In genomic region chr3:125212096-125212508, GRCh38 we compare ENCODE assay signal across 8 cellular contexts. TPM values are rescaled to one million over a fixed set of nuclear protein-coding genes. Genes with fewer than 3 reads are reported as not detected.
DNase-seq lines count a peak whose midpoint lies in the region; TF ChIP-seq lines count a peak whose summit lies in the region.

No MANE protein-coding gene starts in this region.

- TF ChIP-seq CTCF in HFFc6 (IDR thresholded peaks at IDR 0.05) (no peak), astrocyte of the spinal cord (IDR thresholded peaks at IDR 0.05; ENCODE audit: low read depth, low read length) (no peak), spleen (IDR thresholded peaks at IDR 0.05 in 8 of 11, conservative IDR thresholded peaks at IDR 0.05 in 3 of 11) (no peak)

- H3K27ac ChIP-seq in spleen: no peak overlapping the region

- peaks cover 0 to 27% (median 13%) of the 10 kb centered on the region in 6 donors for H3K4me1 ChIP-seq in spleen

- peaks cover 0 to 61% (median 35%) of the 10 kb centered on the region in 7 donors for H3K27me3 ChIP-seq in spleen (replicated peaks in 1 of 7)

- TF ChIP-seq POLR2A in spleen (IDR thresholded peaks at IDR 0.05): no peak

- CTCF ChIA-PET in activated naive CD4-positive, alpha-beta T cell treated with anti-CD3 and anti-CD28 coated beads, Interleukin-2, amount 10 ng/mL, durations not matched to agents 7 days and 5 days (lab: Charles Lee): no interaction called here

- no peak overlapping the region; the same call in 1 of the 2 replicates for H3K4me3 Mint-ChIP-seq in HFFc6
- H3K4me3 Mint-ChIP-seq in activated naive CD4-positive, alpha-beta T cell treated with anti-CD3 and anti-CD28 coated beads, Interleukin-2, amount 10 ng/mL, durations not matched to agents 7 days and 5 days: no peak overlapping the region

- H3K36me3 Mint-ChIP-seq in HFFc6 (ENCODE audit: low read depth): no peaks in the 10 kb centered on the region
- no peaks in the 10 kb centered on the region for H3K36me3 Mint-ChIP-seq in activated naive CD4-positive, alpha-beta T cell treated with anti-CD3 and anti-CD28 coated beads, Interleukin-2, amount 10 ng/mL, durations not matched to agents 7 days and 5 days

- in situ Hi-C loops in astrocyte of the spinal cord (cut with HindIII; ENCODE audit: low sequenced_read_pairs): no loop called here

- 3 to 15% (median 6%) methylated on average over 18 to 28 of the region's 28 CpGs for WGBS in spleen, 5 donors

- H3K36me3 ChIP-seq in spleen: no peaks in the 10 kb centered on the region

- H3K27me3 Mint-ChIP-seq in HFFc6 (ENCODE audit: insufficient read depth): peaks cover 2% of the 10 kb centered on the region
- peaks cover 82% of the 10 kb centered on the region for H3K27me3 Mint-ChIP-seq in activated naive CD4-positive, alpha-beta T cell treated with anti-CD3 and anti-CD28 coated beads, Interleukin-2, amount 10 ng/mL, durations not matched to agents 7 days and 5 days

- H3K4me3 ChIP-seq in astrocyte of the spinal cord (ENCODE audit: low read depth, low read length): peak overlapping the region; percentile 43
- peak overlapping the region in 7 of 8 donors; percentile 30 to 66 (median 35) for H3K4me3 ChIP-seq in spleen

- peak overlapping the region; percentile 11; the same call in 1 of the 2 replicates for H3K27ac Mint-ChIP-seq in HFFc6
- no peak overlapping the region for H3K27ac Mint-ChIP-seq in activated naive CD4-positive, alpha-beta T cell treated with anti-CD3 and anti-CD28 coated beads, Interleukin-2, amount 10 ng/mL, durations not matched to agents 7 days and 5 days

- peaks cover 48% of the 10 kb centered on the region for H3K4me1 Mint-ChIP-seq in HFFc6 (ENCODE audit: low read depth)
- peaks cover 19% of the 10 kb centered on the region for H3K4me1 Mint-ChIP-seq in activated naive CD4-positive, alpha-beta T cell treated with anti-CD3 and anti-CD28 coated beads, Interleukin-2, amount 10 ng/mL, durations not matched to agents 7 days and 5 days

- H3K9me3 Mint-ChIP-seq in HFFc6: no peaks in the 10 kb centered on the region
- no peaks in the 10 kb centered on the region for H3K9me3 Mint-ChIP-seq in activated naive CD4-positive, alpha-beta T cell treated with anti-CD3 and anti-CD28 coated beads, Interleukin-2, amount 10 ng/mL, durations not matched to agents 7 days and 5 days

- intact Hi-C loops in spleen (cut with DNase I; ENCODE audit: low total_unique reads): no loop called here
- intact Hi-C loops in posterior vena cava (cut with DNase I): no loop called here

- DNase-seq in HFFc6 (no peak), astrocyte of the spinal cord (ENCODE audit: low read depth, low spot score) (no peak), iPS-NIHi7 (ENCODE audit: extremely low spot score) (peak; percentile 55), spleen (no peak), posterior vena cava (ENCODE audit: low spot score) (no peak), NCI-H524 (lab: John Stamatoyannopoulos, UW) (no peak), NCI-H1930 (lab: John Stamatoyannopoulos, UW) (no peak)
- DNase-seq in activated naive CD4-positive, alpha-beta T cell treated with anti-CD3 and anti-CD28 coated beads, Interleukin-2, amount 10 ng/mL, durations not matched to agents 7 days and 5 days: no peak

- no peaks in the 10 kb centered on the region for H3K9me3 ChIP-seq in spleen

RNA-seq across cellular contexts. Expression of gene SLC12A8, which starts 0.4 kb away (rescaled TPM):
- 1 to 10 TPM; 1.8 to 4.6 (median 3.7) TPM for total RNA-seq in HFFc6 (2021; fragmentation: NEBNext Ultra II Directional; extraction: Animal tissue kit (Norgen Biotek cat#: 25700))
- total RNA-seq in spleen (1 to 10 TPM in 6 of 7 donors, under 1 TPM in 1; 0.68 to 2.8 (median 1.6) TPM), posterior vena cava (under 1 TPM; 0.67 to 0.69 TPM)
- polyA plus RNA-seq in spleen: under 1 TPM; 0.32 to 0.39 (median 0.35) TPM
